Comparison of ENCODE assay signal across 1 cellular context in the genomic region with DNA sequence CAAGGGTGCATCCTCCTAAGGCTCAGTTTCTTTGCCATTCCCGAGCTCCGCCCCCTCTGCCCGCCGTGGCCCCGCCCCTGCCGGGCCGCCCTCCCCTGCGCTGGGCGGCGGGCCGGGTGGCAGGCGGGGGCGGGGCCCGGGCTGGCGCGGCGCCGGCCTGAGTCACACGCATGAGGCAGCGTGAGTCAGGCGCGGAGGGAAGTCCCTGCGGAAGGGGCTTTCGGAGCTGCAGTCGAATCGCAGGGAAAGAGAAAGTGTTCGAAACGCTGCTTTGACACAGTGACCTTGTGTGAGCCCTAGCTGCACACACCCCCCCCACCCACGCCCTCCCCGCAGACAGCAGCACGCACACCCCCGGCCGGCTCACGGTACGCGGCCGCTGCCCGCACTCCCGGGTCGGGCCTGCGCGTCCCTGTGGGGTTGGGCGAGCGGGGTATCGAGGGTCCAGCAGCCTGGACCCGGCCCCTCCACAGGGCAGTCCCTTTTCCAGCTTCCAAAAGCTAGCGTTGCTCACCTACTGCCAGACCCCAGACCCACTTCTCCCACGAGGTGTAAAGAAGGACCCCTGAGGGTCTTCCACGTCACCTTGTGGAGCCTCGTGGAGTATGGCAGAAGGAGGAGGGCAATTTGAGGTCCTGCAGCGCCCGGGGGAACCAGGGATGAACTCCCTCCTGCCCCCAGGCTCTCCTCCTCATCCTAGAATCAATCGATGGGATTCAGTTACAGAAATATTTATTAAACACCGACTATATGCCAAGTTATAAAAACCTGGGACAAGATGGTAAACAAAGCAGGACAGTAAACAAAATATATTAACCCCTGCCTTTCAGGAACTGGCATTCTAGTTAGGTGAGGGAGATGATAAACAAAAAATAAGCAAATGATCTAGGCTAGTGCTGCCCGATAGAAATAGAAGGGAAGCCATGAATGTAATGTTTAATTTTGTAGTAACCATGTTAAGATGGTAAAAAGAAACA.
TF ChIP-seq lines count a peak whose summit lies in the region.

No MANE protein-coding gene starts in this region.

TF ChIP-seq in Ishikawa, 13 proteins besides CTCF, POLR2A, EP300 and RAD21 (continued from another document):
- TF ChIP-seq TAF1 (IDR thresholded peaks at IDR 0.05; ENCODE audit: low read depth) (peak; percentile 23; the same call in 1 of the 2 replicates), EGR1 (IDR thresholded peaks at IDR 0.05) (peak; percentile 67)
